ENCODE assay signal across 1 cellular context in the genomic region with DNA sequence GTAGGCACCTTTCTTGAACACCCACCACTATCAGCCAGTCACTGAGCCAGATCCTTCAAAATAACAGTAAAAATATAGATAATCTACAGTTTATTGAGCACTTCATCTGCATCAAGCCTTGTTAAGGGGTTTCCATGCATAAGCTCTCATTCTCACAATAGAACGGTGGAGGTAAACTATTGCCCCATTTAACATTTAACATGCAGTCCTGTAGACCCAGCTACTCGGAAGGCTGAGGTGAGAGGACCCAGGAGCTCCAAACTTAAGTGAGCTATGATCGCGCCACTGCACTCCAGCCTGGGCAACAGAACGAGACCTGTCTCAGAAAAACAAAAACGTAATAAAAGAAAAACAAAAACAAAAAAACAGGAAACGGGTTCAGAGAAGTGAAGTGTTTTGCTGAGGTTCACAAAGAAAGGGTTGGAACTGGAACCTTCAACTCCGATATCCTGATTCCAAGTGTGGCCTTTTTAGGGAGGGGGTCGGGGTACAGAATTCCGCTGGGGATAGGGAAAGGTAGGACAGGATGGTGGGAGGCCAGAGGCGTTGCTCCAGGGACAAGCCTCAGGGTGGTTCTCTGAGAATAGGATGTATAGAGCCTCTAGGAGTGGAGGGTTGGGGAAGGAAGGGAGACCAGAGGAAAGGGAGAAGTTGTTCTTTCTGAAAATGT.
TF ChIP-seq lines count a peak whose summit lies in the region.

No MANE protein-coding gene starts in this region.

TF ChIP-seq in endothelial cell of umbilical vein, 7 proteins besides CTCF, POLR2A, EP300 and RAD21:
- TF ChIP-seq MYC (IDR thresholded peaks at IDR 0.05; ENCODE audit: low read depth, low read length): no peak
- TF ChIP-seq JUN (IDR thresholded peaks at IDR 0.05; ENCODE audit: borderline replicate concordance, insufficient read depth, insufficient read length, low read depth): no peak
- no peak for TF ChIP-seq FOS (IDR thresholded peaks at IDR 0.05; ENCODE audit: borderline replicate concordance, insufficient read depth, low read length)
- no peak for TF ChIP-seq GATA2 (IDR thresholded peaks at IDR 0.05; ENCODE audit: insufficient read depth, insufficient read length, low read depth, low read length)
- TF ChIP-seq, protein P1, sequence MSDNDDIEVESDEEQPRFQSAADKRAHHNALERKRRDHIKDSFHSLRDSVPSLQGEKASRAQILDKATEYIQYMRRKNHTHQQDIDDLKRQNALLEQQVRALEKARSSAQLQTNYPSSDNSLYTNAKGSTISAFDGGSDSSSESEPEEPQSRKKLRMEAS (IDR thresholded peaks at IDR 0.05; ENCODE audit: insufficient read depth, insufficient read length): no peak
- TF ChIP-seq POLR2AphosphoS5 (IDR thresholded peaks at IDR 0.05; ENCODE audit: insufficient read depth, low read depth, low read length): no peak
- TF ChIP-seq EZH2 (IDR thresholded peaks at IDR 0.05; ENCODE audit: borderline replicate concordance, low read depth, low read length, severe bottlenecking): no peak
